19 cellular contexts compared by ENCODE assay signal in genomic region chr2:70975237-70975636, GRCh38. TPM values are rescaled to one million over a fixed set of nuclear protein-coding genes. Genes with fewer than 3 reads are reported as not detected.
"Had no signal": no experiment of that assay in that cellular context is flagged by ENCODE, and none has a peak within 500 bp of the region (broad histone marks: within the 10 kb centered on the region; RNA-seq: fewer than 3 reads in every experiment).

No MANE protein-coding gene starts in this region.

- H3K27ac ChIP-seq: brain microvascular endothelial cell, left ventricle myocardium inferior, ovary, thoracic aorta, VCaP had no signal

- H3K4me3 Mint-ChIP-seq: activated naive CD8-positive, alpha-beta T cell; stimulated activated naive CD8-positive, alpha-beta T cell treated with anti-CD3 and anti-CD28 coated beads, Interleukin-15, amount 100 ng/mL, for 72 hours had no signal

- H3K4me3 ChIP-seq: left ventricle myocardium inferior, ovary, thoracic aorta had no signal

- H3K27me3 ChIP-seq: brain microvascular endothelial cell, ovary had no signal

- ATAC-seq: esophagus mucosa; stimulated activated naive CD8-positive, alpha-beta T cell treated with anti-CD3 and anti-CD28 coated beads, Interleukin-15, amount 100 ng/mL, for 72 hours had no signal

- H3K36me3 Mint-ChIP-seq: activated naive CD8-positive, alpha-beta T cell had no signal

- DNase-seq: activated T-cell treated with anti-CD3 and anti-CD28 coated beads for 4 hours; amygdala; brain microvascular endothelial cell; cerebellar nuclear complex; left ventricle myocardium inferior; mesenchymal stem cell; ovary; stimulated activated CD4-positive, alpha-beta T cell treated with anti-CD3 and anti-CD28 coated beads, Interleukin-4, amount 100 ng/mL, for 1 hour; stimulated activated CD8-positive, alpha-beta memory T cell treated with anti-CD3 and anti-CD28 coated beads, Interleukin-4, amount 100 ng/mL, for 48 hours; stimulated activated naive CD8-positive, alpha-beta T cell treated with anti-CD3 and anti-CD28 coated beads, Interleukin-15, amount 100 ng/mL, for 72 hours; T-helper 9 cell had no signal

- H3K9me3 ChIP-seq: left ventricle myocardium inferior, ovary, thoracic aorta had no signal

- H3K27ac Mint-ChIP-seq: activated naive CD8-positive, alpha-beta T cell; stimulated activated naive CD8-positive, alpha-beta T cell treated with anti-CD3 and anti-CD28 coated beads, Interleukin-15, amount 100 ng/mL, for 72 hours had no signal

- H3K9me3 Mint-ChIP-seq: stimulated activated naive CD8-positive, alpha-beta T cell treated with anti-CD3 and anti-CD28 coated beads, Interleukin-15, amount 100 ng/mL, for 72 hours had no signal

- H3K36me3 ChIP-seq: brain microvascular endothelial cell, left ventricle myocardium inferior, ovary, thoracic aorta had no signal

RNA-seq across cellular contexts. Expression of gene ANKRD53, which starts 3.2 kb away (rescaled TPM):
- total RNA-seq: activated CD8-positive, alpha-beta memory T cell treated with anti-CD3 and anti-CD28 coated beads for 36 hours had no signal
- polyA plus RNA-seq: neural cell had no signal

RNA-seq across cellular contexts. Expression of gene ATP6V1B1, which starts 39.5 kb away (rescaled TPM):
- total RNA-seq: activated CD8-positive, alpha-beta memory T cell treated with anti-CD3 and anti-CD28 coated beads for 36 hours; dermis microvascular lymphatic vessel endothelial cell; fibroblast of villous mesenchyme; left ventricle myocardium inferior had no signal
